Comparison of ENCODE assay signal across 15 cellular contexts in the genomic region with DNA sequence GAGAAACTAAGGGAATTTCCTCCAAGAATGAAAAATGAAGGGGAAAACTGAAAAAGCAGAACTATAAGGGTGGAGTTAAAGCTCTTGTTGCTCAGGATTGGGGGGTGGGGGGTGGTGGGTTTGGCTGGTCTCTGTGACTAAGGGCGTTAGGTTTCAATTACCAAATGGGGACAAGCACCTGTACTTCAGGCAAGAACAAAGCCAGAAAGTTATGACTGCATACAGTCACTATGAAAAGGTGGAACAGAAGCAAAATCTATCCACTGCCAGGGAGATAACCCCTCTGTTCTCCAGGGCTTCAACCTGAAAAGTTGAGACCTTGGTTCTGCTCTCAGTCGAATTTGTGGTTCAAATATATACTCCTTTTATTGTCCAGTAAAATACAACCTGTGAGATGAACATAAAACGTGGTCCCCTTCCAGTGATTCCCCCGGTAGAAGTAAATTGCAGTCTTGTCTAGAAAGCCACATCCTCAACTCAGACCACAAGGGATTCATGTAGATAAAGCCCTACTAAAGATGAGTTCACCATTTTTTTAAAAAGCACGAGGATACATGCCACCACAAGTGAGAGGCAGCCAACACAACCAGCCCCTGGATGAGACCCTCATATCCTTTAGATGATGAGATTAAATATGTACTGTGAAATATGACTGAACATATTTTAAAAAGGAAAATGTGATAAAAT.
DNase-seq lines count a peak whose midpoint lies in the region; ATAC-seq and TF ChIP-seq lines count a peak whose summit lies in the region.
"Had no signal": no experiment of that assay in that cellular context is flagged by ENCODE, and none has a peak within 500 bp of the region (broad histone marks: within the 10 kb centered on the region; RNA-seq: fewer than 3 reads in every experiment).

No MANE protein-coding gene starts in this region.

- intact Hi-C loops in CD4-positive, alpha-beta T cell (cut with DNase I, micrococcal nuclease): no loop called here
- intact Hi-C loops in activated T-helper 2 cell treated with anti-CD3 and anti-CD28 coated beads, Interferon-gamma antibody, Interleukin-2, Interleukin-4, amounts not matched to agents 10 μg/mL and 5 μg/mL and 100 μg/mL, durations not matched to agents 14 hours and 24 hours and 36 hours (cut with micrococcal nuclease): loop anchor here (1.0 to 10.0 kb wide), 3 partner anchors 7 to 1421 kb away; a partner anchor contains a TSS

- H3K4me1 Mint-ChIP-seq in CD4-positive, alpha-beta T cell (ENCODE audit: low read depth): peaks cover 9% of the 10 kb centered on the region
- peaks cover 25% of the 10 kb centered on the region for H3K4me1 Mint-ChIP-seq in activated T-helper 2 cell treated with anti-CD3 and anti-CD28 coated beads, Interferon-gamma antibody, Interleukin-2, Interleukin-4, amounts not matched to agents 10 μg/mL and 5 μg/mL and 100 μg/mL, durations not matched to agents 14 hours and 24 hours and 36 hours (ENCODE audit: low read depth)

- peaks cover under 1% of the 10 kb centered on the region for H3K27me3 ChIP-seq in CD4-positive, alpha-beta T cell (ENCODE audit: control insufficient read depth, insufficient read depth, low read length)
- H3K27me3 ChIP-seq: right atrium auricular region, upper lobe of right lung had no signal

- H3K27ac Mint-ChIP-seq in CD4-positive, alpha-beta T cell: no peak overlapping the region
- peak overlapping the region; percentile 58 for H3K27ac Mint-ChIP-seq in activated T-helper 2 cell treated with anti-CD3 and anti-CD28 coated beads, Interferon-gamma antibody, Interleukin-2, Interleukin-4, amounts not matched to agents 10 μg/mL and 5 μg/mL and 100 μg/mL, durations not matched to agents 14 hours and 24 hours and 36 hours

- no peak overlapping the region for H3K4me3 Mint-ChIP-seq in CD4-positive, alpha-beta T cell
- no peak overlapping the region for H3K4me3 Mint-ChIP-seq in activated T-helper 2 cell treated with anti-CD3 and anti-CD28 coated beads, Interferon-gamma antibody, Interleukin-2, Interleukin-4, amounts not matched to agents 10 μg/mL and 5 μg/mL and 100 μg/mL, durations not matched to agents 14 hours and 24 hours and 36 hours (ENCODE audit: low read depth)

- ATAC-seq in CD4-positive, alpha-beta T cell (ENCODE audit: poor library complexity): peak; percentile 46
- ATAC-seq in GM18868 (IDR thresholded peaks at IDR 0.05; ENCODE audit: unreplicated experiment) (peak; percentile 73), HG02798 (IDR thresholded peaks at IDR 0.05; ENCODE audit: poor library complexity, unreplicated experiment) (no peak), GM19328 (IDR thresholded peaks at IDR 0.05; ENCODE audit: unreplicated experiment) (no peak)
- ATAC-seq: upper lobe of right lung had no signal

- H3K27me3 Mint-ChIP-seq in CD4-positive, alpha-beta T cell: peaks cover 10% of the 10 kb centered on the region
- H3K27me3 Mint-ChIP-seq in activated T-helper 2 cell treated with anti-CD3 and anti-CD28 coated beads, Interferon-gamma antibody, Interleukin-2, Interleukin-4, amounts not matched to agents 10 μg/mL and 5 μg/mL and 100 μg/mL, durations not matched to agents 14 hours and 24 hours and 36 hours (ENCODE audit: low read depth): peaks cover 33% of the 10 kb centered on the region

- no peaks in the 10 kb centered on the region for H3K9me3 Mint-ChIP-seq in CD4-positive, alpha-beta T cell
- H3K9me3 Mint-ChIP-seq in activated T-helper 2 cell treated with anti-CD3 and anti-CD28 coated beads, Interferon-gamma antibody, Interleukin-2, Interleukin-4, amounts not matched to agents 10 μg/mL and 5 μg/mL and 100 μg/mL, durations not matched to agents 14 hours and 24 hours and 36 hours: peaks cover 6% of the 10 kb centered on the region

- CTCF ChIA-PET in CD4-positive, alpha-beta T cell (lab: Charles Lee): no interaction called here

- no peaks in the 10 kb centered on the region for H3K9me3 ChIP-seq in CD4-positive, alpha-beta T cell (ENCODE audit: control insufficient read depth, low read length)
- H3K9me3 ChIP-seq: right atrium auricular region, upper lobe of right lung had no signal

- POLR2A ChIA-PET in CD4-positive, alpha-beta T cell (lab: Charles Lee): no interaction called here

- in situ Hi-C loops in KBM-7 (cut with MboI; ENCODE audit: low pct_unique_long_range_greater_than_20kb, low sequenced_read_pairs): no loop called here

- H3K27ac ChIP-seq in CD4-positive, alpha-beta T cell (ENCODE audit: low read depth, low read length): no peak overlapping the region
- H3K27ac ChIP-seq: right atrium auricular region, SK-N-MC, upper lobe of right lung had no signal

- TF ChIP-seq CTCF in CD4-positive, alpha-beta T cell (IDR thresholded peaks at IDR 0.05): no peak

- no peak for DNase-seq in CD4-positive, alpha-beta T cell
- DNase-seq in KBM-7 (peak; percentile 37), NCI-H748 (lab: John Stamatoyannopoulos, UW; ENCODE audit: unreplicated experiment) (no peak)
- no peak for DNase-seq in activated T-helper 2 cell treated with anti-CD3 and anti-CD28 coated beads, Interferon-gamma antibody, Interleukin-2, Interleukin-4, amounts not matched to agents 10 μg/mL and 5 μg/mL and 100 μg/mL, durations not matched to agents 14 hours and 24 hours and 36 hours (ENCODE audit: low spot score)
- no peak for DNase-seq in stimulated activated CD4-positive, alpha-beta T cell treated with anti-CD3 and anti-CD28 coated beads, Interleukin-2, amount 100 ng/mL, for 24 hours
- DNase-seq: DMS53, foreskin melanocyte, GOT3, NCI-H2171 treated with DMSO at 0.1 percent for 48 hours, upper lobe of right lung had no signal

- H3K36me3 Mint-ChIP-seq in CD4-positive, alpha-beta T cell (ENCODE audit: low read depth): no peaks in the 10 kb centered on the region
- H3K36me3 Mint-ChIP-seq in activated T-helper 2 cell treated with anti-CD3 and anti-CD28 coated beads, Interferon-gamma antibody, Interleukin-2, Interleukin-4, amounts not matched to agents 10 μg/mL and 5 μg/mL and 100 μg/mL, durations not matched to agents 14 hours and 24 hours and 36 hours (ENCODE audit: low read depth): peaks cover 5% of the 10 kb centered on the region

Comparison
In these comparisons a context has a peak if more than half of its experiments do, and no peak if none do; other contexts are left out.
1. ATAC-seq: peak in CD4-positive, alpha-beta T cell (single experiment) and GM18868 (single experiment); none in HG02798 (single experiment) and GM19328 (single experiment).